ENCODE assay signal across 24 cellular contexts in the genomic region with DNA sequence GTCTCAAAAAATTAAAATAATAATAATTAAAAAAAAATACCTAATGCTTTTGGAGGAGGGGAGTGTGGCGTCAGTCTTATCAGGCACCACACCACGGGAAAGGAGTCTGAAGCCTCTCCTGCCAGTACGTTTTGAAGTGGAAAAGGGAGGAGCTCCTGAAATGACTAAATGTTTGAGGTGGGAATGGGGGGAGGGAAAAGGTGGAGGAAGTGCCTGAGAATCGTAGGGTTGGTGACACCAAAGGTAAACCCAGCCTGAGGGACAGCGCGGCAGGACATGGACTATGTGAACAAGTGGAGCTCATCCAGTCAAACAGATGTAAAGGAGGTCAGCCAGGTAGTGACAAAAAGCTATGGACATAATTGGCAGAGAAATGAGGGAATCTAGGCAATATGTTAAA. TPM values are rescaled to one million over a fixed set of nuclear protein-coding genes. Genes with fewer than 3 reads are reported as not detected.
DNase-seq lines count a peak whose midpoint lies in the region; ATAC-seq, FAIRE-seq and TF ChIP-seq lines count a peak whose summit lies in the region.
"Had no signal": no experiment of that assay in that cellular context is flagged by ENCODE, and none has a peak within 500 bp of the region (broad histone marks: within the 10 kb centered on the region; RNA-seq: fewer than 3 reads in every experiment).

No MANE protein-coding gene starts in this region.

- CTCF ChIA-PET in Caco-2 (lab: Charles Lee) (interaction anchor here (0.6 kb wide), 1 partner anchor 170 kb away, joined by 6 read pairs; no protein-coding TSS in a partner anchor), A673 (lab: Charles Lee) (no interaction called here), Calu3 (lab: Charles Lee) (no interaction called here)

- BruUV-seq in Caco-2 (replicated peaks; lab: Mats Ljungman, UMichigan) (no TSS peak), A673 (replicated peaks; lab: Mats Ljungman, UMichigan) (no TSS peak), Calu3 (replicated peaks; lab: Mats Ljungman, UMichigan) (no TSS peak)

- H4K20me1 ChIP-seq in GM23338 (replicated peaks; ENCODE audit: insufficient read depth): no peaks in the 10 kb centered on the region
- H4K20me1 ChIP-seq: BLaER1 treated with 17β-estradiol and CSF1 and Interleukin-3, amounts not matched to agents 10 nM and 100 nM had no signal

- H3K9me3 ChIP-seq in Caco-2 (no peaks in the 10 kb centered on the region), lower lobe of right lung (no peaks in the 10 kb centered on the region), A673 (ENCODE audit: low read depth, low read length, poor library complexity, severe bottlenecking) (no peaks in the 10 kb centered on the region)
- H3K9me3 ChIP-seq: BLaER1 treated with 17β-estradiol and CSF1 and Interleukin-3, amounts not matched to agents 10 nM and 100 nM had no signal

- no peaks in the 10 kb centered on the region for H3K9me3 Mint-ChIP-seq in Caco-2 (ENCODE audit: unreplicated experiment)
- no peaks in the 10 kb centered on the region; the same call in 2 of the 3 replicates for H3K9me3 Mint-ChIP-seq in GM23338
- H3K9me3 Mint-ChIP-seq in Calu3 (ENCODE audit: low read depth, unreplicated experiment): peaks cover 5% of the 10 kb centered on the region
- H3K9me3 Mint-ChIP-seq: CD8-positive, alpha-beta T cell; IgD-negative memory B cell had no signal

- H3K27me3 Mint-ChIP-seq in Caco-2 (ENCODE audit: insufficient read depth, unreplicated experiment) (no peaks in the 10 kb centered on the region), GM23338 (ENCODE audit: insufficient read depth, low read depth, poor library complexity) (no peaks in the 10 kb centered on the region), Calu3 (ENCODE audit: unreplicated experiment) (no peaks in the 10 kb centered on the region)

- FAIRE-seq in bronchial epithelial cell (lab: Jason Lieb, UNC): no peak
- FAIRE-seq: D721Med, GM12878, GM19239, HepG2 had no signal

- no peak for DNase-seq in Caco-2
- no peak for DNase-seq in GM23338 (ENCODE audit: low spot score)
- DNase-seq in bronchial epithelial cell (ENCODE audit: low read depth): peak; percentile 3
- no peak for DNase-seq in lower lobe of right lung
- DNase-seq in A673 (ENCODE audit: low spot score): no peak
- DNase-seq in HPDE6-E6E7 (ENCODE audit: extremely low spot score): no peak
- no peak for DNase-seq in Calu3
- DNase-seq in posterior vena cava (ENCODE audit: low spot score): no peak
- DNase-seq: 8988T; CD8-positive, alpha-beta T cell; DND-41; EL; GM23248; H7; KBM-7 had no signal

- no peaks in the 10 kb centered on the region for H3K4me1 ChIP-seq in Caco-2
- H3K4me1 ChIP-seq in GM23338 (ENCODE audit: insufficient read depth): no peaks in the 10 kb centered on the region
- peaks cover 5% of the 10 kb centered on the region for H3K4me1 ChIP-seq in lower lobe of right lung
- no peaks in the 10 kb centered on the region for H3K4me1 ChIP-seq in A673 (ENCODE audit: insufficient read depth, low read length, poor library complexity, severe bottlenecking)

- H3K79me2 ChIP-seq in GM23338 (replicated peaks; ENCODE audit: insufficient read depth): no peaks in the 10 kb centered on the region

- no peaks in the 10 kb centered on the region for H3K27me3 ChIP-seq in Caco-2 (replicated peaks; ENCODE audit: control insufficient read depth, insufficient read depth, low read length)
- H3K27me3 ChIP-seq in GM23338 (ENCODE audit: insufficient read depth): no peaks in the 10 kb centered on the region
- no peaks in the 10 kb centered on the region for H3K27me3 ChIP-seq in bronchial epithelial cell (ENCODE audit: control insufficient read depth, insufficient read depth, low read length)
- no peaks in the 10 kb centered on the region for H3K27me3 ChIP-seq in lower lobe of right lung (ENCODE audit: low read depth)
- H3K27me3 ChIP-seq in A673 (replicated peaks; ENCODE audit: insufficient read depth, low read depth, low read length, poor library complexity): no peaks in the 10 kb centered on the region
- H3K27me3 ChIP-seq: BLaER1 treated with 17β-estradiol and CSF1 and Interleukin-3, amounts not matched to agents 10 nM and 100 nM had no signal

- no peak for TF ChIP-seq CTCF in Caco-2 (IDR thresholded peaks at IDR 0.05; ENCODE audit: insufficient read depth in 1 of 2, low read depth in 1 of 2, low read length in 1 of 2, severe bottlenecking in 1 of 2, unreplicated experiment in 1 of 2)
- no peak for TF ChIP-seq CTCF in GM23338 (conservative IDR thresholded peaks at IDR 0.05; ENCODE audit: low read depth in 2 of 2)
- no peak for TF ChIP-seq CTCF in bronchial epithelial cell (IDR thresholded peaks at IDR 0.05; ENCODE audit: insufficient read depth, low read length, severe bottlenecking)
- no peak for TF ChIP-seq CTCF in lower lobe of right lung (IDR thresholded peaks at IDR 0.05)
- no peak for TF ChIP-seq CTCF in A673 (conservative IDR thresholded peaks at IDR 0.05; ENCODE audit: low read depth, low read length)
- TF ChIP-seq CTCF in Calu3 (IDR thresholded peaks at IDR 0.05; ENCODE audit: unreplicated experiment): no peak

- H3K4me3 ChIP-seq in Caco-2 (ENCODE audit: low read depth, low read length): no peak overlapping the region
- no peak overlapping the region for H3K4me3 ChIP-seq in GM23338
- H3K4me3 ChIP-seq in bronchial epithelial cell (ENCODE audit: low read depth, low read length): no peak overlapping the region
- H3K4me3 ChIP-seq in lower lobe of right lung: no peak overlapping the region
- no peak overlapping the region for H3K4me3 ChIP-seq in A673 (ENCODE audit: low read depth, low read length, poor library complexity, severe bottlenecking)
- H3K4me3 ChIP-seq: BLaER1 treated with 17β-estradiol and CSF1 and Interleukin-3, amounts not matched to agents 10 nM and 100 nM; GM12878; GM23248 had no signal

- no peaks in the 10 kb centered on the region for H3K9me2 ChIP-seq in GM23338 (ENCODE audit: insufficient read depth)

- H3K4me1 Mint-ChIP-seq in Caco-2 (ENCODE audit: low read depth, unreplicated experiment) (peaks cover 10% of the 10 kb centered on the region), GM23338 (peaks cover 2% of the 10 kb centered on the region; the same call in 2 of the 3 replicates), Calu3 (ENCODE audit: low read depth, unreplicated experiment) (no peaks in the 10 kb centered on the region)
- H3K4me1 Mint-ChIP-seq: B cell, IgD-negative memory B cell had no signal

- H3K27ac ChIP-seq in GM23338 (ENCODE audit: low read depth) (no peak overlapping the region), lower lobe of right lung (no peak overlapping the region), A673 (ENCODE audit: low read depth, low read length, poor library complexity, severe bottlenecking) (no peak overlapping the region)
- H3K27ac ChIP-seq: BLaER1 treated with 17β-estradiol and CSF1 and Interleukin-3, amounts not matched to agents 10 nM and 100 nM; GM23248 had no signal

- H3K27ac Mint-ChIP-seq in Caco-2 (ENCODE audit: unreplicated experiment) (peak overlapping the region; percentile 48), GM23338 (peak overlapping the region; percentile 67; the same call in 1 of the 2 replicates), Calu3 (ENCODE audit: unreplicated experiment) (no peak overlapping the region)
- H3K27ac Mint-ChIP-seq: B cell; CD8-positive, alpha-beta T cell; IgD-negative memory B cell had no signal

- intact Hi-C loops in Caco-2 (cut with micrococcal nuclease; ENCODE audit: unreplicated experiment) (no loop called here), lower lobe of right lung (cut with DNase I) (no loop called here), A673 (cut with micrococcal nuclease; ENCODE audit: unreplicated experiment) (no loop called here), Calu3 (cut with micrococcal nuclease; ENCODE audit: unreplicated experiment) (no loop called here), posterior vena cava (cut with DNase I) (no loop called here)

- no peaks in the 10 kb centered on the region for H3K36me3 Mint-ChIP-seq in Caco-2 (ENCODE audit: insufficient read depth, unreplicated experiment)
- H3K36me3 Mint-ChIP-seq in GM23338 (ENCODE audit: low read depth): no peaks in the 10 kb centered on the region
- H3K36me3 Mint-ChIP-seq in Calu3 (ENCODE audit: insufficient read depth, unreplicated experiment): no peaks in the 10 kb centered on the region
- H3K36me3 Mint-ChIP-seq: CD8-positive, alpha-beta T cell had no signal

- H3F3A ChIP-seq in GM23338 (replicated peaks; ENCODE audit: low read depth): no peaks in the 10 kb centered on the region

- H3K4me3 Mint-ChIP-seq in Caco-2 (ENCODE audit: unreplicated experiment) (no peak overlapping the region), GM23338 (no peak overlapping the region), Calu3 (ENCODE audit: low read depth, unreplicated experiment) (no peak overlapping the region)
- H3K4me3 Mint-ChIP-seq: B cell; CD8-positive, alpha-beta T cell; IgD-negative memory B cell had no signal

- no peaks in the 10 kb centered on the region for H3K36me3 ChIP-seq in Caco-2 (ENCODE audit: control insufficient read depth, insufficient read depth, low read length)
- H3K36me3 ChIP-seq in GM23338 (ENCODE audit: insufficient read depth): no peaks in the 10 kb centered on the region
- no peaks in the 10 kb centered on the region for H3K36me3 ChIP-seq in bronchial epithelial cell (ENCODE audit: control insufficient read depth, insufficient read depth, low read length)
- no peaks in the 10 kb centered on the region for H3K36me3 ChIP-seq in lower lobe of right lung
- no peaks in the 10 kb centered on the region for H3K36me3 ChIP-seq in A673 (ENCODE audit: insufficient read depth, low read length, poor library complexity, severe bottlenecking)
- H3K36me3 ChIP-seq: BLaER1 treated with 17β-estradiol and CSF1 and Interleukin-3, amounts not matched to agents 10 nM and 100 nM had no signal

- no peak for ATAC-seq in GM23338
- peak; percentile 67 to 80 for ATAC-seq in lower lobe of right lung
- ATAC-seq: CD8-positive, alpha-beta T cell; GM12878; HCT116; HepG2 had no signal

- H2AFZ ChIP-seq in GM23338: no peak overlapping the region
- H2AFZ ChIP-seq: GM23248 had no signal

- POLR2A ChIA-PET in Caco-2 (lab: Charles Lee): no interaction called here
- POLR2A ChIA-PET in A673 (lab: Charles Lee; ENCODE audit: low non-redundant PET): no interaction called here

- H3K4me2 ChIP-seq in GM23338: no peak overlapping the region
- H3K4me2 ChIP-seq: BLaER1 treated with 17β-estradiol and CSF1 and Interleukin-3, amounts not matched to agents 10 nM and 100 nM had no signal

RNA-seq across cellular contexts. Expression of a gene that starts 42.2 kb away (rescaled TPM):
- total RNA-seq in Caco-2 (2022) (95.5 and 104 TPM in 2 replicates), bronchial epithelial cell (6.1 and 14.7 TPM in 2 replicates), lower lobe of right lung (13.8 TPM), A673 (2021) (34.4 and 39.5 TPM in 2 replicates), Calu3 (2022) (2.8 and 3.2 TPM in 2 replicates), posterior vena cava (10 to 100 TPM; 20.8 to 39.2 TPM)
- 6.2 and 7.2 TPM in 2 replicates for total RNA-seq in GM23338 (2014; rRNA removed; shearing (Covaris generic))
- 4.1 and 5.5 TPM in 2 replicates for polyA plus RNA-seq in GM23338 (2016; fragmentation: Nextera tagmentation; extraction: Ambion mirVana)
- total RNA-seq: G401, HepG2 had no signal
- polyA plus RNA-seq: HepG2 had no signal
